ENCODE assay signal across 8 cellular contexts in the genomic region with DNA sequence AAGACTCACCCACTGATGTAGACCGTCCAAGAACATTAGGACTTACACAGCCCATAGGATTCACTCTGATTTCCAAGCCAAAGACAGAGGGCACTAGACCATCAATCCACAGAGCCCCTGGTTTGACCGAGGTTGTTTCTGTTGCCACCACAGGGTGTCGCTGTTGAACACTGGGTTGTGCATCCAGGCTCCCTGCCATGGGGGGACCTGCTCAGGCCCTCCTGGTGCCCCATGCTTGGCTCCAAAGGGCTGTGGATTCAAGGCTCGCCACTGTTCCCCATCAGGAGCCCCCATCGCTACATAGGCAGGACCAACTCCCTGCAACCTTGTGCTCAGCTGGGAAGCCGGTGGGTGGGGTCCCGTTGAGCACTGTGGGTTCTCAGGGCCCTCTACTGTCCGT.
A peak's percentile ranks its signal among the peaks of the same experiment; 100 is the strongest.
DNase-seq lines count a peak whose midpoint lies in the region; ATAC-seq lines count a peak whose summit lies in the region.

No MANE protein-coding gene starts in this region.

- peak; percentile 46 for DNase-seq in COLO829 (ENCODE audit: low spot score)
- DNase-seq in H7, result peak; percentile 94
- DNase-seq in activated CD4-positive, alpha-beta T cell treated with anti-CD3 and anti-CD28 coated beads, Interleukin-2, amount 50 U/mL, for 48 hours, result peak; percentile 37 to 46
- DNase-seq in kidney tubule cell (ENCODE audit: low spot score), result peak; percentile 21

- no peaks in the 10 kb centered on the region for H3K36me3 ChIP-seq in H7 (replicated peaks; ENCODE audit: control insufficient read depth, insufficient read depth, low read length)

- no peak for ATAC-seq in HG02642 (IDR thresholded peaks at IDR 0.05; ENCODE audit: poor library complexity, unreplicated experiment)
- no peak for ATAC-seq in HG03135 (IDR thresholded peaks at IDR 0.05; ENCODE audit: unreplicated experiment)
- no peak for ATAC-seq in HG03159 (IDR thresholded peaks at IDR 0.05; ENCODE audit: unreplicated experiment)
- no peak for ATAC-seq in HG02938 (IDR thresholded peaks at IDR 0.05; ENCODE audit: unreplicated experiment)

- peaks cover 2% of the 10 kb centered on the region; the same call in 1 of the 2 replicates for H3K27me3 ChIP-seq in H7 (ENCODE audit: control insufficient read depth, insufficient read depth, low read length)

- no peak overlapping the region for H3K4me3 ChIP-seq in H7 (ENCODE audit: insufficient read depth, low read depth, low read length)

Comparison
In these comparisons a context has a peak if more than half of its experiments do, and no peak if none do; other contexts are left out.
1. DNase-seq: peak in every context shown above with its lines; median percentile 94 in H7; 46 in COLO829; 42 in activated CD4-positive, alpha-beta T cell treated with anti-CD3 and anti-CD28 coated beads, Interleukin-2, amount 50 U/mL, for 48 hours; 21 in kidney tubule cell.